In the genomic region with DNA sequence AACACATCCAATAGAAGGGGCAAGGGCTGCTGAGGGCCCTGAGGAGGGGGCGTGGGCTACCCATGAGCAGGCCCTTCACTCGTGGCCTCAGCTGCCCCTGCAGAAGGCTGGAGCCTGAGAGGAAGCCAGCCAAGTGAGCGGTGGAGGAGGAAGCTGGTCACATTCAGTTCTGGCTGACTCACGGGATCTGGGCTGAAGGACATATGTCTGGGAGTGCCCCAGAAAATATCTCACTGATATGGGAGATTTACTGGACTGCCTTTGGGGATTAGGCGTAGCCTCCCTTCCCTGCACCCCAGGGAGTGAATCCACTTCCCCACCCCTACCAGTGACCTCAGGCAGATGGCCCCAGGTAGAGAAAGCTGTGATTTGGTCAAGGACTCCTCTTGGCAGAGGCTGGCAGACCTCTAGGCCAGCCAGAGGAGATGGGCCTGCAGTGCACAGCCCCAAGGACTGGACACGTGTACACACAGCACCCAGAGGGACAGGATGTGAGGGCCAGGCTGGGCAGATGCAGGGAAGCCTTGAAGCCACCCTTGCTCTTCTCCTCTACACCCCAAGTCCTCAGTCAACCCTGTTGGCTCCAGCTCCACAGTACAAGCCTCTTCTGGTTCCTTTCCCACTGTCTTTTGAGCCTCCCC, we compare ENCODE assay signal across 8 cellular contexts. TPM values are rescaled to one million over a fixed set of nuclear protein-coding genes. Genes with fewer than 3 reads are reported as not detected.
DNase-seq lines count a peak whose midpoint lies in the region; ATAC-seq lines count a peak whose summit lies in the region.

No MANE protein-coding gene starts in this region.

- DNase-seq in stimulated activated naive CD8-positive, alpha-beta T cell treated with anti-CD3 and anti-CD28 coated beads, Interleukin-15, Interleukin-2, amounts not matched to agents 100 U/mL and 50 U/mL, for 24 hours = no peak
- DNase-seq in central memory CD8-positive, alpha-beta T cell (ENCODE audit: low spot score in 2 of 2) = no peak
- DNase-seq in memory B cell (ENCODE audit: low spot score in 2 of 2) (no peak), aorta (peak; percentile 86 to 89), NCI-H524 (lab: John Stamatoyannopoulos, UW) (no peak), NCI-H2196 treated with DMSO at 0.1 percent for 48 hours (lab: John Stamatoyannopoulos, UW; ENCODE audit: unreplicated experiment) (no peak)
- no peak for DNase-seq in activated T-cell treated with anti-CD3 and anti-CD28 coated beads, Interleukin-2, amount 50 U/mL, for 48 hours

- H3K4me3 ChIP-seq in aorta (ENCODE audit: low read length in 2 of 2) = no peak overlapping the region

- no peaks in the 10 kb centered on the region for H3K27me3 Mint-ChIP-seq in stimulated activated naive CD8-positive, alpha-beta T cell treated with anti-CD3 and anti-CD28 coated beads, Interleukin-15, Interleukin-2, amounts not matched to agents 100 ng/mL and 50 ng/mL, for 24 hours
- H3K27me3 Mint-ChIP-seq in central memory CD8-positive, alpha-beta T cell = no peaks in the 10 kb centered on the region
- H3K27me3 Mint-ChIP-seq in memory B cell = no peaks in the 10 kb centered on the region

- peaks cover 11% of the 10 kb centered on the region for H3K36me3 Mint-ChIP-seq in stimulated activated naive CD8-positive, alpha-beta T cell treated with anti-CD3 and anti-CD28 coated beads, Interleukin-15, Interleukin-2, amounts not matched to agents 100 ng/mL and 50 ng/mL, for 24 hours (ENCODE audit: low read depth)
- H3K36me3 Mint-ChIP-seq in central memory CD8-positive, alpha-beta T cell (ENCODE audit: insufficient read depth) = peaks cover 13% of the 10 kb centered on the region
- peaks cover 4% of the 10 kb centered on the region for H3K36me3 Mint-ChIP-seq in memory B cell

- 21 to 25% methylated on average over 6 of the region's 6 CpGs for WGBS in aorta, 2 donors

- H3K27me3 ChIP-seq in aorta (ENCODE audit: control insufficient read depth in 1 of 2, insufficient read depth in 2 of 2, low read length in 1 of 2) = no peaks in the 10 kb centered on the region

- H3K4me3 Mint-ChIP-seq in stimulated activated naive CD8-positive, alpha-beta T cell treated with anti-CD3 and anti-CD28 coated beads, Interleukin-15, Interleukin-2, amounts not matched to agents 100 ng/mL and 50 ng/mL, for 24 hours = no peak overlapping the region
- H3K4me3 Mint-ChIP-seq in central memory CD8-positive, alpha-beta T cell = peak overlapping the region; percentile 1
- H3K4me3 Mint-ChIP-seq in memory B cell = no peak overlapping the region

- H3K4me1 ChIP-seq in aorta (ENCODE audit: control insufficient read depth in 1 of 2, insufficient read depth in 2 of 2, low read length in 2 of 2) = peaks cover 0 to 2% of the 10 kb centered on the region in 2 donors

- H3K27ac Mint-ChIP-seq in stimulated activated naive CD8-positive, alpha-beta T cell treated with anti-CD3 and anti-CD28 coated beads, Interleukin-15, Interleukin-2, amounts not matched to agents 100 ng/mL and 50 ng/mL, for 24 hours = peak overlapping the region; percentile 99
- H3K27ac Mint-ChIP-seq in central memory CD8-positive, alpha-beta T cell (ENCODE audit: low read depth) = peak overlapping the region; percentile 55
- peak overlapping the region; percentile 97 for H3K27ac Mint-ChIP-seq in memory B cell

- ATAC-seq in stimulated activated naive CD8-positive, alpha-beta T cell treated with anti-CD3 and anti-CD28 coated beads, Interleukin-15, Interleukin-2, amounts not matched to agents 100 U/mL and 50 U/mL, for 24 hours = no peak
- no peak for ATAC-seq in central memory CD8-positive, alpha-beta T cell (replicated peaks; ENCODE audit: extremely low read depth, poor library complexity, severe bottlenecking)
- no peak for ATAC-seq in memory B cell (ENCODE audit: low read depth)
- peak; percentile 24 for ATAC-seq in aorta (ENCODE audit: low FRiP score)

- H3K27ac ChIP-seq in aorta (ENCODE audit: low read depth in 1 of 2, low read length in 2 of 2) = peak overlapping the region in 1 of 2 donors; percentile 75

- H3K9me3 ChIP-seq in aorta (ENCODE audit: control insufficient read depth, low read length) = no peaks in the 10 kb centered on the region

- peaks cover 7% of the 10 kb centered on the region for H3K9me3 Mint-ChIP-seq in stimulated activated naive CD8-positive, alpha-beta T cell treated with anti-CD3 and anti-CD28 coated beads, Interleukin-15, Interleukin-2, amounts not matched to agents 100 ng/mL and 50 ng/mL, for 24 hours
- H3K9me3 Mint-ChIP-seq in central memory CD8-positive, alpha-beta T cell = peaks cover 6% of the 10 kb centered on the region
- peaks cover 2% of the 10 kb centered on the region for H3K9me3 Mint-ChIP-seq in memory B cell

- peaks cover 52% of the 10 kb centered on the region for H3K4me1 Mint-ChIP-seq in stimulated activated naive CD8-positive, alpha-beta T cell treated with anti-CD3 and anti-CD28 coated beads, Interleukin-15, Interleukin-2, amounts not matched to agents 100 ng/mL and 50 ng/mL, for 24 hours (ENCODE audit: low read depth)
- H3K4me1 Mint-ChIP-seq in central memory CD8-positive, alpha-beta T cell = peaks cover 60% of the 10 kb centered on the region
- H3K4me1 Mint-ChIP-seq in memory B cell = peaks cover 39% of the 10 kb centered on the region

- intact Hi-C loops in aorta (cut with DNase I) = no loop called here

- no peaks in the 10 kb centered on the region for H3K36me3 ChIP-seq in aorta (ENCODE audit: control insufficient read depth in 1 of 2, insufficient read depth in 2 of 2, low read length in 1 of 2)

RNA-seq across cellular contexts. Expression of a gene that starts 14.2 kb away (rescaled TPM):
- 10 to 100 TPM; 22.3 to 29.2 TPM for total RNA-seq in aorta
- polyA plus RNA-seq in aorta = 10 to 100 TPM; 11.1 to 14.7 TPM

RNA-seq across cellular contexts. Expression of a gene that starts 55.8 kb away (rescaled TPM):
- total RNA-seq in aorta = 10 to 100 TPM; 46.2 to 50.4 TPM
- 10 to 100 TPM; 12.2 to 13.5 TPM for polyA plus RNA-seq in aorta

Comparison
In these comparisons a context has a peak if more than half of its experiments do, and no peak if none do; other contexts are left out.
1. DNase-seq: peak in aorta (2 of 2); none in stimulated activated naive CD8-positive, alpha-beta T cell treated with anti-CD3 and anti-CD28 coated beads, Interleukin-15, Interleukin-2, amounts not matched to agents 100 U/mL and 50 U/mL, for 24 hours (single experiment), central memory CD8-positive, alpha-beta T cell (0 of 2), memory B cell (0 of 2), NCI-H524 (0 of 2), activated T-cell treated with anti-CD3 and anti-CD28 coated beads, Interleukin-2, amount 50 U/mL, for 48 hours (0 of 2) and NCI-H2196 treated with DMSO at 0.1 percent for 48 hours (single experiment).
2. Peak in every context shown above with its lines, with median percentiles within 50 percentile points of each other: H3K27ac Mint-ChIP-seq.